8 cellular contexts compared by ENCODE assay signal in genomic region chr1:110208916-110209650, GRCh38. TPM values are rescaled to one million over a fixed set of nuclear protein-coding genes. Genes with fewer than 3 reads are reported as not detected.
A peak's percentile ranks its signal among the peaks of the same experiment; 100 is the strongest.
DNase-seq lines count a peak whose midpoint lies in the region; ATAC-seq and TF ChIP-seq lines count a peak whose summit lies in the region.

No MANE protein-coding gene starts in this region.

- no peak overlapping the region for H3K27ac ChIP-seq in iPS-18a (ENCODE audit: low read length)
- peak overlapping the region; percentile 67 for H3K27ac ChIP-seq in subcutaneous abdominal adipose tissue (ENCODE audit: low read depth, low read length)

- H3K36me3 Mint-ChIP-seq in T-helper 2 cell treated with Interferon-gamma antibody and Interleukin-4, amounts not matched to agents 5 μg/mL and 100 μg/mL, for 36 hours (ENCODE audit: low read depth) = peaks cover 3% of the 10 kb centered on the region
- H3K36me3 Mint-ChIP-seq in activated B cell treated with CpG ODN at 0.5 μM for 24 hours (ENCODE audit: low read depth) = no peaks in the 10 kb centered on the region

- peak overlapping the region; percentile 94 for H3K27ac Mint-ChIP-seq in T-helper 2 cell treated with Interferon-gamma antibody and Interleukin-4, amounts not matched to agents 5 μg/mL and 100 μg/mL, for 36 hours
- peak overlapping the region; percentile 90 for H3K27ac Mint-ChIP-seq in activated B cell treated with CpG ODN at 0.5 μM for 24 hours

- TF ChIP-seq CTCF in activated B cell treated with CpG ODN at 0.5 μM for 24 hours (IDR thresholded peaks at IDR 0.05) = no peak
- TF ChIP-seq CTCF in GM13976 (IDR thresholded peaks at IDR 0.05; ENCODE audit: borderline replicate concordance, control extremely low read depth, extremely low read depth, insufficient read depth, missing control alignments) = no peak

- intact Hi-C loops in activated B cell treated with CpG ODN at 0.5 μM for 24 hours (cut with micrococcal nuclease) = loop anchor here (1.0 kb wide), 1 partner anchor 34 kb away; no protein-coding TSS in a partner anchor

- CTCF ChIA-PET in activated B cell treated with CpG ODN at 0.5 μM for 24 hours (lab: Charles Lee) = interaction anchor here (0.8 to 13.5 kb wide), 18 partner anchors 13 to 410 kb away, joined by 3 to 459 read pairs (median 11); partner anchors contain the start of gene RBM15

- H3K27me3 Mint-ChIP-seq in T-helper 2 cell treated with Interferon-gamma antibody and Interleukin-4, amounts not matched to agents 5 μg/mL and 100 μg/mL, for 36 hours (ENCODE audit: low read depth) = peaks cover 6% of the 10 kb centered on the region
- peaks cover 2% of the 10 kb centered on the region for H3K27me3 Mint-ChIP-seq in activated B cell treated with CpG ODN at 0.5 μM for 24 hours

- POLR2A ChIA-PET in activated B cell treated with CpG ODN at 0.5 μM for 24 hours (lab: Charles Lee) = interaction anchor here (0.8 to 7.0 kb wide), 9 partner anchors 35 to 251 kb away, joined by 3 to 78 read pairs (median 9); partner anchors contain the start of genes LAMTOR5 and RBM15

- H3K9me3 ChIP-seq in iPS-18a (ENCODE audit: control insufficient read depth, low read depth, low read length) (no peaks in the 10 kb centered on the region), subcutaneous abdominal adipose tissue (ENCODE audit: control insufficient read depth in 5 of 5, low read length in 5 of 5) (no peaks in the 10 kb centered on the region)

- peaks cover 45% of the 10 kb centered on the region for H3K27me3 ChIP-seq in iPS-18a (ENCODE audit: control insufficient read depth, insufficient read depth, low read length)
- peaks cover 0 to 4% (median 0%) of the 10 kb centered on the region in 5 donors for H3K27me3 ChIP-seq in subcutaneous abdominal adipose tissue (ENCODE audit: control insufficient read depth in 5 of 5, insufficient read depth in 4 of 5, low read length in 5 of 5)

- H3K4me3 ChIP-seq in iPS-18a (ENCODE audit: low read length) (peak overlapping the region; percentile 55), subcutaneous abdominal adipose tissue (ENCODE audit: low read depth in 1 of 5, low read length in 5 of 5) (peak overlapping the region; percentile 54 to 75 (median 69))

- H3K4me1 Mint-ChIP-seq in T-helper 2 cell treated with Interferon-gamma antibody and Interleukin-4, amounts not matched to agents 5 μg/mL and 100 μg/mL, for 36 hours (ENCODE audit: low read depth) = peaks cover 33% of the 10 kb centered on the region
- peaks cover 30% of the 10 kb centered on the region for H3K4me1 Mint-ChIP-seq in activated B cell treated with CpG ODN at 0.5 μM for 24 hours

- DNase-seq in T-helper 2 cell treated with Interferon-gamma antibody and Interleukin-4, amounts not matched to agents 5 μg/mL and 100 μg/mL, for 36 hours (ENCODE audit: low spot score) = no peak
- DNase-seq in T-helper 2 cell (no peak), activated B cell treated with CpG ODN at 0.5 μM for 24 hours (no peak), GM13976 (ENCODE audit: low spot score) (no peak), NCI-H1105 treated with DMSO at 0.1 percent for 48 hours (lab: John Stamatoyannopoulos, UW) (no peak)
- no peak for DNase-seq in stimulated activated CD4-positive, alpha-beta T cell treated with anti-CD3 and anti-CD28 coated beads, Interleukin-2, amount 100 ng/mL, for 48 hours

- no peaks in the 10 kb centered on the region for H3K9me3 Mint-ChIP-seq in T-helper 2 cell treated with Interferon-gamma antibody and Interleukin-4, amounts not matched to agents 5 μg/mL and 100 μg/mL, for 36 hours
- no peaks in the 10 kb centered on the region for H3K9me3 Mint-ChIP-seq in activated B cell treated with CpG ODN at 0.5 μM for 24 hours

- in situ Hi-C loops in GM13976 (cut with MboI; ENCODE audit: low sequenced_read_pairs, unreplicated experiment) = loop anchor here (5.0 to 10.0 kb wide), 2 partner anchors 103 to 246 kb away; partner anchors contain the start of gene PROK1

- H3K9ac ChIP-seq in iPS-18a (ENCODE audit: low read length) (peak overlapping the region; percentile 8), subcutaneous abdominal adipose tissue (ENCODE audit: low read length in 5 of 5) (peak overlapping the region in 4 of 5 donors; percentile 16 to 83 (median 52))

- no peak for ATAC-seq in activated B cell treated with CpG ODN at 0.5 μM for 24 hours (ENCODE audit: low read depth)

- H3K4me3 Mint-ChIP-seq in T-helper 2 cell treated with Interferon-gamma antibody and Interleukin-4, amounts not matched to agents 5 μg/mL and 100 μg/mL, for 36 hours = peak overlapping the region; percentile 83
- H3K4me3 Mint-ChIP-seq in activated B cell treated with CpG ODN at 0.5 μM for 24 hours = peak overlapping the region; percentile 92

- H3K36me3 ChIP-seq in iPS-18a (ENCODE audit: control insufficient read depth, low read depth, low read length) (no peaks in the 10 kb centered on the region), subcutaneous abdominal adipose tissue (ENCODE audit: control insufficient read depth in 5 of 5, insufficient read depth in 5 of 5, low read length in 5 of 5) (no peaks in the 10 kb centered on the region)

- H3K4me1 ChIP-seq in iPS-18a (ENCODE audit: control insufficient read depth, low read depth, low read length) = peaks cover 22% of the 10 kb centered on the region
- H3K4me1 ChIP-seq in subcutaneous abdominal adipose tissue (ENCODE audit: control insufficient read depth in 5 of 5, insufficient read depth in 5 of 5, low read length in 5 of 5) = peaks cover 0 to 41% (median 35%) of the 10 kb centered on the region in 5 donors

RNA-seq across cellular contexts. Expression of gene KCNC4, which starts 1.0 kb away (rescaled TPM):
- total RNA-seq in activated B cell treated with CpG ODN at 0.5 μM for 24 hours = 8.5 and 9.8 TPM in 2 replicates

RNA-seq across cellular contexts. Expression of gene SLC6A17, which starts 58.8 kb away (rescaled TPM):
- not detected in 2 replicates for total RNA-seq in activated B cell treated with CpG ODN at 0.5 μM for 24 hours
